In the genomic region with DNA sequence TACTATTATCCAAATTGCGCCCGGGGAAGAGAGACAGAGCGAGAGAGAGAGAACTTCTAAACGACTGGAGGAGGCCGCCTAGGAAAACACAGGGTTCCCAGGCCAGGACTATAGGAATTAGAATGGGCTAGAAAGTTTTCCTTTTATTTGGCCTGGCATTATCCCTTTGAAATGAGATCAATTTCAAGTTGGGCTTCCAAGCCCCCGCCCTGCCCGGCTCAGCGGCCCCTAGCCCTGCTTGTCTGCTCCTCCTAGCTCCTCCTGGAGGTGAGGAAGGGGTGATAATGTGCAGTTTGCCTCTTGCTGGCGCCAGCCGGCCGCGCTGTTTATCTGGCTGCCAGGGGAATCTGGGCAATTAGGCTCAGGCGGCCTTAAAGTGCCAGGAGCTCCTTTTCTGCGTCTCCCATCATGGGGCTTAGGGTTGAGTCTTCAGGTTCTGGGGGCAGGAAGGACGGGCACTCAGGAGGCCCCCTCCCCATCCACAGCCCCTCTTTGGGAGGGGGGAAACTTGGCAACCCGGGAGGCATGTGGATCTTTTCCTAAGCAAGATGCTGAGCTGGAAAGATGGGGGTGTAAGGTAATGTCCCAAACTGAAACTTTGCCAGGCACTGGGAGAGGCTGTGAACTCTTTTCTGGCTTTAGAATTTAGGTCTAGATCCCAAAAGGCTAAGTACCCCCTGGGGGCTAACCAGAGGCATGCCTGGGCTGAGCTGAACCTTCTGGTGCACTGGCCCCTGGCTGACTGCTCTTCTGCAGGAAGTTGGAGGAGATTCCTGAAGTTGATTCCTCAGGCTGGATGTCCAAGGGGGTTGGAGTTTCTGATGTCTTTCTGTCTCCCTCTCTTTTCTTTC, we compare ENCODE assay signal across 11 cellular contexts. TPM values are rescaled to one million over a fixed set of nuclear protein-coding genes. Genes with fewer than 3 reads are reported as not detected.
A peak's percentile ranks its signal among the peaks of the same experiment; 100 is the strongest.
DNase-seq lines count a peak whose midpoint lies in the region; ATAC-seq, FAIRE-seq and TF ChIP-seq lines count a peak whose summit lies in the region.
"Had no signal": no experiment of that assay in that cellular context is flagged by ENCODE, and none has a peak within 500 bp of the region (broad histone marks: within the 10 kb centered on the region; RNA-seq: fewer than 3 reads in every experiment).

No MANE protein-coding gene starts in this region.

- no peaks in the 10 kb centered on the region for H3K36me3 ChIP-seq in MM.1S (replicated peaks; ENCODE audit: insufficient read depth, low read length)
- no peaks in the 10 kb centered on the region for H3K36me3 ChIP-seq in naive thymus-derived CD4-positive, alpha-beta T cell (ENCODE audit: control insufficient read depth in 2 of 3, insufficient read depth in 3 of 3, low read length in 3 of 3)

- no peaks in the 10 kb centered on the region for H3K4me1 ChIP-seq in MM.1S (ENCODE audit: low read length)
- peaks cover 3 to 5% of the 10 kb centered on the region in 2 donors for H3K4me1 ChIP-seq in naive thymus-derived CD4-positive, alpha-beta T cell (ENCODE audit: control insufficient read depth in 2 of 2, insufficient read depth in 2 of 2, low read length in 2 of 2)

- ATAC-seq in naive thymus-derived CD4-positive, alpha-beta T cell = no peak
- ATAC-seq: activated naive CD8-positive, alpha-beta T cell treated with anti-CD3 and anti-CD28 coated beads, Interleukin-2, amount 50 U/mL, for 24 hours had no signal

- no peaks in the 10 kb centered on the region for H3K9me3 ChIP-seq in MM.1S (replicated peaks; ENCODE audit: insufficient read depth, low read length)
- H3K9me3 ChIP-seq in naive thymus-derived CD4-positive, alpha-beta T cell (ENCODE audit: control insufficient read depth in 2 of 3, low read length in 3 of 3) = no peaks in the 10 kb centered on the region

- H3K27me3 Mint-ChIP-seq in naive thymus-derived CD4-positive, alpha-beta T cell = peaks cover 0 to 21% (median 10%) of the 10 kb centered on the region in 5 donors

- DNase-seq in NCI-H2081 (lab: John Stamatoyannopoulos, UW) = peak; percentile 36 to 64
- DNase-seq in NCI-H2081 treated with DMSO at 0.1 percent for 48 hours (lab: John Stamatoyannopoulos, UW) = no peak
- peak; percentile 58 for DNase-seq in amniotic epithelial cell (ENCODE audit: low read depth)
- DNase-seq in kidney glomerular epithelial cell (lab: John Stamatoyannopoulos, UW) = peak; percentile 67
- DNase-seq in urothelium cell line (ENCODE audit: low spot score) = peak; percentile 73
- no peak for DNase-seq in NCI-H187 treated with DMSO at 0.1 percent for 48 hours (lab: John Stamatoyannopoulos, UW)
- no peak for DNase-seq in MM.1S
- DNase-seq in naive thymus-derived CD4-positive, alpha-beta T cell = no peak
- DNase-seq: activated naive CD8-positive, alpha-beta T cell treated with anti-CD3 and anti-CD28 coated beads, Interleukin-2, amount 50 U/mL, for 24 hours had no signal

- CTCF ChIA-PET in naive thymus-derived CD4-positive, alpha-beta T cell (lab: Charles Lee) = interaction anchor here (0.6 kb wide), 1 partner anchor 486 kb away, joined by 3 read pairs; no protein-coding TSS in a partner anchor

- H4K20me1 ChIP-seq in MM.1S (ENCODE audit: insufficient read depth, low read length) = no peaks in the 10 kb centered on the region

- no peaks in the 10 kb centered on the region for H3K9me2 ChIP-seq in MM.1S (replicated peaks; ENCODE audit: insufficient read depth, low read length)

- H3K79me2 ChIP-seq in MM.1S (ENCODE audit: low read length) = no peaks in the 10 kb centered on the region

- H3F3A ChIP-seq in MM.1S (ENCODE audit: insufficient read depth, low read length) = no peaks in the 10 kb centered on the region

- no peak overlapping the region for H3K4me3 ChIP-seq in MM.1S (ENCODE audit: low read length)
- H3K4me3 ChIP-seq in naive thymus-derived CD4-positive, alpha-beta T cell (ENCODE audit: low read length) = no peak overlapping the region

- peaks cover 0 to 1% (median 0%) of the 10 kb centered on the region in 11 donors for H3K9me3 Mint-ChIP-seq in naive thymus-derived CD4-positive, alpha-beta T cell
- H3K9me3 Mint-ChIP-seq: activated naive CD8-positive, alpha-beta T cell treated with anti-CD3 and anti-CD28 coated beads, Interleukin-2, amount 50 U/mL, for 24 hours had no signal

- no peak for FAIRE-seq in urothelium cell line (lab: Jason Lieb, UNC)

- no peak overlapping the region for H3K27ac ChIP-seq in MM.1S (ENCODE audit: low read length)
- no peak overlapping the region for H3K27ac ChIP-seq in naive thymus-derived CD4-positive, alpha-beta T cell (ENCODE audit: low read depth, low read length)
- H3K27ac ChIP-seq: HL-60 had no signal

- no peak overlapping the region for H3K4me2 ChIP-seq in MM.1S (ENCODE audit: low read depth, low read length)

- H3K27ac Mint-ChIP-seq in naive thymus-derived CD4-positive, alpha-beta T cell = no peak overlapping the region
- H3K27ac Mint-ChIP-seq: activated naive CD8-positive, alpha-beta T cell treated with anti-CD3 and anti-CD28 coated beads, Interleukin-2, amount 50 U/mL, for 24 hours; B cell had no signal

- no peaks in the 10 kb centered on the region for H3K36me3 Mint-ChIP-seq in naive thymus-derived CD4-positive, alpha-beta T cell

- H3K27me3 ChIP-seq in MM.1S (replicated peaks; ENCODE audit: insufficient read depth, low read length) = peaks cover 33% of the 10 kb centered on the region
- peaks cover 2 to 4% of the 10 kb centered on the region in 2 donors for H3K27me3 ChIP-seq in naive thymus-derived CD4-positive, alpha-beta T cell (ENCODE audit: control insufficient read depth in 2 of 2, insufficient read depth in 2 of 2, low read length in 2 of 2)

- TF ChIP-seq CTCF in MM.1S (IDR thresholded peaks at IDR 0.05; ENCODE audit: low read length) = no peak

- H3K9ac ChIP-seq in MM.1S (ENCODE audit: low read length) = no peak overlapping the region

- H3K4me3 Mint-ChIP-seq in naive thymus-derived CD4-positive, alpha-beta T cell = no peak overlapping the region
- H3K4me3 Mint-ChIP-seq: activated naive CD8-positive, alpha-beta T cell treated with anti-CD3 and anti-CD28 coated beads, Interleukin-2, amount 50 U/mL, for 24 hours; B cell had no signal

- POLR2A ChIA-PET in naive thymus-derived CD4-positive, alpha-beta T cell (lab: Charles Lee) = no interaction called here

- no peak overlapping the region for H2AFZ ChIP-seq in MM.1S (ENCODE audit: low read length)

- intact Hi-C loops in naive thymus-derived CD4-positive, alpha-beta T cell (cut with micrococcal nuclease) = loop anchor here in 1 of 2 donors (5.0 kb wide), 1 partner anchor 65 kb away; no protein-coding TSS in a partner anchor

- peaks cover 2 to 11% (median 9%) of the 10 kb centered on the region in 7 donors for H3K4me1 Mint-ChIP-seq in naive thymus-derived CD4-positive, alpha-beta T cell

RNA-seq across cellular contexts. Expression of a gene that starts 5.5 kb away (rescaled TPM):
- total RNA-seq in naive thymus-derived CD4-positive, alpha-beta T cell = under 1 TPM; 0.27 to 0.76 (median 0.40) TPM
- polyA plus RNA-seq in naive thymus-derived CD4-positive, alpha-beta T cell = not detected

Comparison
In these comparisons a context has a peak if more than half of its experiments do, and no peak if none do; other contexts are left out.
1. DNase-seq: peak in NCI-H2081 (2 of 2), amniotic epithelial cell (single experiment), kidney glomerular epithelial cell (single experiment) and urothelium cell line (single experiment); none in NCI-H2081 treated with DMSO at 0.1 percent for 48 hours (single experiment), NCI-H187 treated with DMSO at 0.1 percent for 48 hours (single experiment), MM.1S (single experiment) and naive thymus-derived CD4-positive, alpha-beta T cell (0 of 9).